ENCODE assay signal across 8 cellular contexts in genomic region chr7:149715476-149715875, GRCh38. TPM values are rescaled to one million over a fixed set of nuclear protein-coding genes. Genes with fewer than 3 reads are reported as not detected.
A peak's percentile ranks its signal among the peaks of the same experiment; 100 is the strongest.
DNase-seq lines count a peak whose midpoint lies in the region; ATAC-seq and TF ChIP-seq lines count a peak whose summit lies in the region.

No MANE protein-coding gene starts in this region.

- H3K4me3 Mint-ChIP-seq in IgD-negative memory B cell (peak overlapping the region; percentile 84 to 96 (median 88)), naive B cell (peak overlapping the region; percentile 73 to 96 (median 88))

- TF ChIP-seq CTCF in AG10803 (conservative IDR thresholded peaks at IDR 0.05; ENCODE audit: low read length) = no peak

- no peak for DNase-seq in AG10803 (ENCODE audit: low read depth)
- DNase-seq in caudate nucleus (lab: John Stamatoyannopoulos, UW) = no peak
- DNase-seq in naive B cell = no peak
- DNase-seq in dermis blood vessel endothelial cell = no peak
- no peak for DNase-seq in ACHN
- no peak for DNase-seq in C1 segment of cervical spinal cord (lab: John Stamatoyannopoulos, UW)
- no peak for DNase-seq in activated CD4-positive, alpha-beta T cell treated with anti-CD3 and anti-CD28 coated beads, Interleukin-2, amount 50 U/mL, for 1 hour

- H3K4me1 Mint-ChIP-seq in IgD-negative memory B cell = peaks cover 16 to 19% (median 19%) of the 10 kb centered on the region in 3 donors
- peaks cover 16 to 26% (median 20%) of the 10 kb centered on the region in 3 donors for H3K4me1 Mint-ChIP-seq in naive B cell

- H3K27me3 Mint-ChIP-seq in IgD-negative memory B cell (no peaks in the 10 kb centered on the region), naive B cell (no peaks in the 10 kb centered on the region)

- ATAC-seq in naive B cell (ENCODE audit: low read depth in 2 of 2) = no peak

- peak overlapping the region; percentile 58 for H3K27ac ChIP-seq in caudate nucleus (ENCODE audit: low read depth, low read length)

- in situ Hi-C loops in ACHN (cut with HindIII; ENCODE audit: low pct_ligation_motif_present, low pct_unique_long_range_greater_than_20kb, low sequenced_read_pairs) = no loop called here

- H3K36me3 Mint-ChIP-seq in IgD-negative memory B cell (peaks cover 2% of the 10 kb centered on the region), naive B cell (peaks cover 0 to 14% of the 10 kb centered on the region in 2 donors)

- H3K27ac Mint-ChIP-seq in IgD-negative memory B cell = peak overlapping the region; percentile 81 to 90 (median 88)
- H3K27ac Mint-ChIP-seq in naive B cell = peak overlapping the region; percentile 28 to 95 (median 88)

- H3K9me3 Mint-ChIP-seq in IgD-negative memory B cell (peaks cover 2 to 15% (median 6%) of the 10 kb centered on the region in 3 donors), naive B cell (peaks cover 7 to 17% (median 15%) of the 10 kb centered on the region in 7 donors)

- peak overlapping the region; percentile 77 for H3K4me3 ChIP-seq in AG10803 (ENCODE audit: low read length)

RNA-seq across cellular contexts. Expression of gene ZNF467, which starts 57.9 kb away (rescaled TPM):
- not detected for polyA plus RNA-seq in IgD-negative memory B cell
- 1 to 10 TPM in 1 of 6 donors, under 1 TPM in 3, not detected in 2; 0.15 to 1.2 (median 0.46) TPM for polyA plus RNA-seq in naive B cell (ENCODE audit: low read depth in 6 of 6)
- total RNA-seq in dermis blood vessel endothelial cell = 4.8 and 12.7 TPM in 2 replicates
